8 cellular contexts compared by ENCODE assay signal in genomic region chr3:197554562-197555280, GRCh38. TPM values are rescaled to one million over a fixed set of nuclear protein-coding genes. Genes with fewer than 3 reads are reported as not detected.
DNase-seq lines count a peak whose midpoint lies in the region; ATAC-seq and TF ChIP-seq lines count a peak whose summit lies in the region.

No MANE protein-coding gene starts in this region.

- TF ChIP-seq EP300 in transverse colon (IDR thresholded peaks at IDR 0.05; ENCODE audit: low read depth), result no peak

- H3K4me1 ChIP-seq in adipocyte (ENCODE audit: control insufficient read depth, insufficient read depth, low read length) (peaks cover 13% of the 10 kb centered on the region), trophoblast cell (ENCODE audit: control insufficient read depth in 1 of 2, insufficient read depth in 2 of 2, low read length in 2 of 2) (peaks cover 2 to 10% of the 10 kb centered on the region in 2 experiments), transverse colon (peaks cover 4 to 34% (median 16%) of the 10 kb centered on the region in 4 donors)

- H2BK5ac ChIP-seq in trophoblast cell (ENCODE audit: low read depth, low read length, poor library complexity), result peak overlapping the region; percentile 18

- no peak overlapping the region for H2BK12ac ChIP-seq in trophoblast cell (ENCODE audit: low read length)

- no peaks in the 10 kb centered on the region for H3F3A ChIP-seq in SU-DHL-6 (ENCODE audit: insufficient read depth)

- peak overlapping the region; percentile 28 for H4K91ac ChIP-seq in trophoblast cell (ENCODE audit: low read depth, low read length)

- H3K9me3 ChIP-seq in SU-DHL-6 (ENCODE audit: insufficient read depth, low read length) (no peaks in the 10 kb centered on the region), adipocyte (ENCODE audit: control insufficient read depth, low read length) (no peaks in the 10 kb centered on the region), trophoblast cell (ENCODE audit: insufficient read depth, low read depth, low read length) (no peaks in the 10 kb centered on the region), transverse colon (no peaks in the 10 kb centered on the region)

- H2AFZ ChIP-seq in SU-DHL-6 (ENCODE audit: low read depth, low read length, severe bottlenecking) (peak overlapping the region; percentile 96), trophoblast cell (ENCODE audit: insufficient read depth, low read length, poor library complexity) (peak overlapping the region; percentile 38)

- H3K27ac ChIP-seq in SU-DHL-6 (ENCODE audit: low read depth, low read length) (peak overlapping the region; percentile 73), trophoblast cell (ENCODE audit: low read depth, low read length) (peak overlapping the region; percentile 32), transverse colon (peak overlapping the region; percentile 91 to 98 (median 96))

- no peaks in the 10 kb centered on the region for H3K36me3 ChIP-seq in SU-DHL-6 (ENCODE audit: low read length)
- no peaks in the 10 kb centered on the region for H3K36me3 ChIP-seq in adipocyte (ENCODE audit: control insufficient read depth, insufficient read depth, low read length, severe bottlenecking)
- no peaks in the 10 kb centered on the region for H3K36me3 ChIP-seq in trophoblast cell (ENCODE audit: control insufficient read depth in 1 of 2, insufficient read depth in 2 of 2, low read length in 2 of 2)
- H3K36me3 ChIP-seq in transverse colon, result no peaks in the 10 kb centered on the region

- peak overlapping the region; percentile 84 for H4K8ac ChIP-seq in trophoblast cell (ENCODE audit: low read depth, low read length)

- WGBS in trophoblast cell (ENCODE audit: extremely low coverage, insufficient coverage, insufficient read length), result no CpG with 5 or more reads among the region's 60 CpGs
- 0% methylated on average over 8 to 47 of the region's 60 CpGs for WGBS in transverse colon (ENCODE audit: low coverage in 1 of 2), 2 donors

- no peaks in the 10 kb centered on the region for H3K27me3 ChIP-seq in SU-DHL-6 (ENCODE audit: low read length)
- H3K27me3 ChIP-seq in adipocyte (replicated peaks; ENCODE audit: control insufficient read depth, insufficient read depth, low read length), result peaks cover 21% of the 10 kb centered on the region
- peaks cover 7% of the 10 kb centered on the region for H3K27me3 ChIP-seq in trophoblast cell (ENCODE audit: insufficient read depth, low read length)
- no peaks in the 10 kb centered on the region for H3K27me3 ChIP-seq in transverse colon

- peak overlapping the region; percentile 13 for H3K18ac ChIP-seq in trophoblast cell (ENCODE audit: low read length)

- no peaks in the 10 kb centered on the region for H4K20me1 ChIP-seq in SU-DHL-6 (ENCODE audit: low read depth, low read length)

- peak overlapping the region; percentile 24 for H2BK120ac ChIP-seq in trophoblast cell (ENCODE audit: insufficient read depth, low read length, poor library complexity)

- H3K4me2 ChIP-seq in SU-DHL-6 (ENCODE audit: low read depth, low read length, poor library complexity, severe bottlenecking), result peak overlapping the region; percentile 94
- H3K4me2 ChIP-seq in trophoblast cell (ENCODE audit: low read length), result peak overlapping the region; percentile 76

- DNase-seq in NCI-H1417 (lab: John Stamatoyannopoulos, UW) (peak; percentile 97 to 98 (median 98)), adipocyte (ENCODE audit: low read depth) (peak; percentile 99), cardiac septum (ENCODE audit: low spot score) (peak; percentile 98), trophoblast cell (peak; percentile 95 to 96), transverse colon (peak; percentile 97)

- H2AK5ac ChIP-seq in trophoblast cell (ENCODE audit: low read length), result no peak overlapping the region

- H3K4ac ChIP-seq in trophoblast cell (ENCODE audit: low read depth, low read length), result peak overlapping the region; percentile 4

- TF ChIP-seq POLR2A in transverse colon (IDR thresholded peaks at IDR 0.05), result peak; percentile 87

- no peaks in the 10 kb centered on the region for H3K9me2 ChIP-seq in SU-DHL-6 (replicated peaks; ENCODE audit: insufficient read depth, low read length)

- no peak overlapping the region for H3K23ac ChIP-seq in trophoblast cell (ENCODE audit: low read length)

- ATAC-seq in HG02759 (IDR thresholded peaks at IDR 0.05; ENCODE audit: unreplicated experiment), result peak; percentile 97

- intact Hi-C loops in cardiac septum (cut with DNase I) (no loop called here), transverse colon (cut with DNase I; ENCODE audit: low total_unique reads) (no loop called here)

- H3K79me2 ChIP-seq in SU-DHL-6 (ENCODE audit: insufficient read depth, low read length) (peaks cover 11% of the 10 kb centered on the region), trophoblast cell (ENCODE audit: control insufficient read depth, insufficient read depth, low read length, poor library complexity) (no peaks in the 10 kb centered on the region)

- peaks cover 7% of the 10 kb centered on the region for H3K79me1 ChIP-seq in trophoblast cell (ENCODE audit: low read length)

- H3K9ac ChIP-seq in SU-DHL-6 (ENCODE audit: low read length) (peak overlapping the region; percentile 70), adipocyte (ENCODE audit: low read length) (peak overlapping the region; percentile 85), trophoblast cell (ENCODE audit: low read length) (peak overlapping the region; percentile 0)

- peak overlapping the region; percentile 23 for H3K14ac ChIP-seq in trophoblast cell (ENCODE audit: low read length)

- in situ Hi-C loops in transverse colon (cut with MboI; ENCODE audit: low pct_ligation_motif_present in 1 of 4, low pct_unique_long_range_greater_than_20kb in 1 of 4, low sequenced_read_pairs in 3 of 4), result no loop called here

- TF ChIP-seq CTCF in GM12874 (IDR thresholded peaks at IDR 0.05; ENCODE audit: insufficient read depth, low read depth, low read length) (peak; percentile 70), SU-DHL-6 (IDR thresholded peaks at IDR 0.05; ENCODE audit: insufficient read depth, low read length, poor library complexity, severe bottlenecking) (peak; percentile 42), transverse colon (IDR thresholded peaks at IDR 0.05) (peak; percentile 49 to 74 (median 58))

- peak overlapping the region; percentile 39 for H4K12ac ChIP-seq in trophoblast cell (ENCODE audit: low read depth, low read length)

- H3K4me3 ChIP-seq in SU-DHL-6 (ENCODE audit: insufficient read depth, low read length, poor library complexity, severe bottlenecking), result peak overlapping the region; percentile 79
- peak overlapping the region; percentile 85 for H3K4me3 ChIP-seq in adipocyte (ENCODE audit: low read length)
- H3K4me3 ChIP-seq in trophoblast cell (ENCODE audit: low read depth, low read length), result peak overlapping the region; percentile 72
- peak overlapping the region; percentile 47 to 79 (median 77) for H3K4me3 ChIP-seq in transverse colon

RNA-seq across cellular contexts. Expression of gene BDH1, which starts 1.0 kb away (rescaled TPM):
- total RNA-seq in cardiac septum, result 61.4 TPM
- 3.1 and 3.6 TPM in 2 replicates for polyA plus RNA-seq in trophoblast cell (2013)
- total RNA-seq in transverse colon, result 100 to 1,000 TPM; 127 to 258 (median 197) TPM

Comparison
In these comparisons a context has a peak if more than half of its experiments do, and no peak if none do; other contexts are left out.
1. Peak in every context shown above with its lines: DNase-seq, ATAC-seq, H3K4me3 ChIP-seq and H3K27ac ChIP-seq.
2. H3K27ac ChIP-seq: peak in every context shown above with its lines; median percentile 96 in transverse colon; 73 in SU-DHL-6; 32 in trophoblast cell.
3. H3K9ac ChIP-seq: peak in every context shown above with its lines; median percentile 85 in adipocyte; 70 in SU-DHL-6; 0 in trophoblast cell.